Comparison of ENCODE assay signal across 8 cellular contexts in the genomic region with DNA sequence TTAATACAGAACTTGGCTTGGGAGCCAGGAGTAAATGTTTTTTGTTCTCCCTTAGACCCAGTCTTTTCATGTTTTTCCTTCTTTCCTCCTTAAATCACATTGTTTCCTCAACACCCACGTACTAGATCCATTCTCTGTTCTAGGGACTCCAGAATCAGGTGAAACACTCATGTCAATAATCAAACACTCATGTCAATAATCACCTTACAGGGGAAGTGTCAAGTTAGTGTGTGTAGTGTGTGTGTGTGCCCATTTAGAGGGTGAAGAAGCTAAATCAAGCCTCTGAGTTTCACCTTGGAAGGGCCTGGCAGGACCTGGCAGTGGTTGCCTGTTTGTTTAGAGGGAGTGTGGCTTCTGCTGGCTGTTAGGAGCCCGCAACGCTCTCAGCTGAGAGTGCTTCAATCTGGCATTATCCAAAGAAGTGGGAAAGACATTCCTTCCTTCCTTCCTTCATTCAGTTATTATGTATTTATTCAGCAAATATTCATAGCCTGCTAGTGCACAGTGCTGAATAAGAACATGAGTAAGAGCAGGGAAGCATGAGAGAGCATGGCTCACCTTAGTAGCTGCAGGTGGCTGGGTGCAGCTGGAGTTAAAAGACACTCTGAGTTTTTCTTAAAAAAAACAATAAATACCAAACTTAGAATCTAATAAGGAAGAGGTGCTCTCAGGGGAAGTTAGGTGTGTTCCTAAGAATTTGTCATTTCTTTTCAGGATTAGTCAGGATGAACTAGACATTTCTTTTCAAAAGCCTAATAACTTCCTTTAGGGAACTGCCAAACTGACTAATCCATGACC. TPM values are rescaled to one million over a fixed set of nuclear protein-coding genes. Genes with fewer than 3 reads are reported as not detected.
DNase-seq lines count a peak whose midpoint lies in the region; ATAC-seq, FAIRE-seq and TF ChIP-seq lines count a peak whose summit lies in the region.

No MANE protein-coding gene starts in this region.

- peak overlapping the region; percentile 67 for H2AFZ ChIP-seq in keratinocyte (ENCODE audit: control insufficient read depth, low read length)

- H3K4me1 ChIP-seq in HUES64 (ENCODE audit: insufficient read depth, low read length) (peaks cover 14% of the 10 kb centered on the region), keratinocyte (ENCODE audit: control insufficient read depth, extremely low read depth, insufficient read depth, low read length) (peaks cover 38% of the 10 kb centered on the region), stomach smooth muscle (ENCODE audit: control insufficient read depth, insufficient read depth, low read length) (peaks cover 32% of the 10 kb centered on the region)

- intact Hi-C loops in CD14-positive monocyte (cut with micrococcal nuclease) = loop anchor here (5.0 to 10.0 kb wide), 3 partner anchors 69 to 151 kb away; partner anchors contain the start of genes NFYB (in 2 of the 2) and TXNRD1 (in 1 of the 2)

- dilution Hi-C loops in keratinocyte (cut with MboI; ENCODE audit: extremely low pct_ligation_motif_present, low sequenced_read_pairs) = no loop called here

- peak; percentile 43 for FAIRE-seq in keratinocyte (lab: Jason Lieb, UNC)

- H3K9me3 Mint-ChIP-seq in CD14-positive monocyte = peaks cover 0 to 3% (median 0%) of the 10 kb centered on the region in 7 donors
- H3K9me3 Mint-ChIP-seq in activated T-helper 17 cell treated with anti-CD3 and anti-CD28 coated beads, Interleukin-2, amount 50 U/mL, for 72 hours = no peaks in the 10 kb centered on the region

- H3K27ac ChIP-seq in HUES64 (ENCODE audit: low read depth, low read length) (peak overlapping the region; percentile 96), keratinocyte (ENCODE audit: control insufficient read depth, insufficient read depth, low read length) (peak overlapping the region; percentile 96), stomach smooth muscle (ENCODE audit: low read length) (peak overlapping the region; percentile 92)

- DNase-seq in CD14-positive monocyte (ENCODE audit: low spot score) = no peak
- DNase-seq in keratinocyte (ENCODE audit: low read depth, low spot score) = peak; percentile 84
- DNase-seq in amygdala (lab: John Stamatoyannopoulos, UW) = no peak

- peaks cover 0 to 2% (median 0%) of the 10 kb centered on the region in 3 donors for H3K27me3 Mint-ChIP-seq in CD14-positive monocyte (ENCODE audit: low read depth in 3 of 3)
- peaks cover 2% of the 10 kb centered on the region for H3K27me3 Mint-ChIP-seq in activated T-helper 17 cell treated with anti-CD3 and anti-CD28 coated beads, Interleukin-2, amount 50 U/mL, for 72 hours

- H3K79me2 ChIP-seq in keratinocyte (ENCODE audit: control insufficient read depth, insufficient read depth, low read length) = peaks cover 40% of the 10 kb centered on the region

- no peaks in the 10 kb centered on the region for H3K27me3 ChIP-seq in HUES64 (ENCODE audit: insufficient read depth, low read length)
- H3K27me3 ChIP-seq in keratinocyte (ENCODE audit: control insufficient read depth, extremely low read depth, insufficient read depth, low read length) = no peaks in the 10 kb centered on the region
- no peaks in the 10 kb centered on the region for H3K27me3 ChIP-seq in stomach smooth muscle (ENCODE audit: control insufficient read depth in 1 of 2, insufficient read depth in 2 of 2, low read length in 2 of 2)

- peak overlapping the region; percentile 89 for H3K4me2 ChIP-seq in keratinocyte (ENCODE audit: control insufficient read depth, extremely low read depth, insufficient read depth, low read depth, low read length)

- H4K20me1 ChIP-seq in keratinocyte (ENCODE audit: control insufficient read depth, extremely low read depth, insufficient read depth, low read length) = peaks cover 12% of the 10 kb centered on the region

- peaks cover 34% of the 10 kb centered on the region for H3K4me1 Mint-ChIP-seq in CD14-positive monocyte
- H3K4me1 Mint-ChIP-seq in activated T-helper 17 cell treated with anti-CD3 and anti-CD28 coated beads, Interleukin-2, amount 50 U/mL, for 72 hours = peaks cover 13% of the 10 kb centered on the region

- 72% methylated on average over 2 of the region's 3 CpGs for WGBS in HUES64

- no peak for TF ChIP-seq CTCF in CD14-positive monocyte (IDR thresholded peaks at IDR 0.05)
- no peak for TF ChIP-seq CTCF in keratinocyte (optimal IDR thresholded peaks at IDR 0.05 in 1 of 3, IDR thresholded peaks at IDR 0.05 in 1 of 3, conservative IDR thresholded peaks at IDR 0.05 in 1 of 3; ENCODE audit: extremely low read depth in 1 of 3, insufficient read depth in 2 of 3, low read length in 3 of 3)

- H3K36me3 ChIP-seq in HUES64 (ENCODE audit: insufficient read depth, low read length) (peaks cover 9% of the 10 kb centered on the region), keratinocyte (ENCODE audit: control insufficient read depth in 2 of 2, extremely low read depth in 1 of 2, insufficient read depth in 2 of 2, low read length in 2 of 2) (peaks cover 0 to 13% of the 10 kb centered on the region in 2 experiments), stomach smooth muscle (ENCODE audit: control insufficient read depth in 2 of 2, insufficient read depth in 2 of 2, low read length in 2 of 2) (no peaks in the 10 kb centered on the region)

- ATAC-seq in activated T-helper 17 cell treated with anti-CD3 and anti-CD28 coated beads, Interleukin-2, amount 50 U/mL, for 72 hours (replicated peaks) = peak; percentile 30
- no peak for ATAC-seq in HG02759 (IDR thresholded peaks at IDR 0.05; ENCODE audit: unreplicated experiment)
- no peak for ATAC-seq in GM19467 (IDR thresholded peaks at IDR 0.05; ENCODE audit: unreplicated experiment)

- H3K36me3 Mint-ChIP-seq in CD14-positive monocyte = peaks cover 3 to 4% of the 10 kb centered on the region in 2 donors
- H3K36me3 Mint-ChIP-seq in activated T-helper 17 cell treated with anti-CD3 and anti-CD28 coated beads, Interleukin-2, amount 50 U/mL, for 72 hours (ENCODE audit: low read depth) = peaks cover 45% of the 10 kb centered on the region

- H3K9ac ChIP-seq in HUES64 (ENCODE audit: low read depth, low read length) (peak overlapping the region; percentile 93; the same call in 1 of the 2 replicates), keratinocyte (ENCODE audit: control insufficient read depth, extremely low read depth, insufficient read depth, low read length) (peak overlapping the region; percentile 100), stomach smooth muscle (ENCODE audit: low read length in 2 of 2) (peak overlapping the region; percentile 93 to 96)

- H3K4me3 ChIP-seq in HUES64 (ENCODE audit: low read length) = peak overlapping the region; percentile 80
- peak overlapping the region in 2 of 3 experiments; percentile 100 for H3K4me3 ChIP-seq in keratinocyte (ENCODE audit: control insufficient read depth in 2 of 3, extremely low read depth in 1 of 3, insufficient read depth in 2 of 3, low read depth in 1 of 3, low read length in 3 of 3)
- H3K4me3 ChIP-seq in stomach smooth muscle (ENCODE audit: low read length in 2 of 2) = peak overlapping the region in 1 of 2 donors; percentile 94

- peak overlapping the region; percentile 6 to 98 for H3K4me3 Mint-ChIP-seq in CD14-positive monocyte
- peak overlapping the region; percentile 94 for H3K4me3 Mint-ChIP-seq in activated T-helper 17 cell treated with anti-CD3 and anti-CD28 coated beads, Interleukin-2, amount 50 U/mL, for 72 hours

- no peaks in the 10 kb centered on the region for H3K9me3 ChIP-seq in HUES64 (ENCODE audit: insufficient read depth, low read depth, low read length)
- H3K9me3 ChIP-seq in keratinocyte (ENCODE audit: control insufficient read depth, low read depth, low read length) = no peaks in the 10 kb centered on the region
- H3K9me3 ChIP-seq in stomach smooth muscle (ENCODE audit: control insufficient read depth in 2 of 2, low read length in 2 of 2) = no peaks in the 10 kb centered on the region

- peak overlapping the region; percentile 99 to 100 (median 99) for H3K27ac Mint-ChIP-seq in CD14-positive monocyte
- peak overlapping the region; percentile 96 for H3K27ac Mint-ChIP-seq in activated T-helper 17 cell treated with anti-CD3 and anti-CD28 coated beads, Interleukin-2, amount 50 U/mL, for 72 hours

- H3K9me1 ChIP-seq in keratinocyte (ENCODE audit: control insufficient read depth, extremely low read depth, insufficient read depth, low read length) = no peaks in the 10 kb centered on the region

RNA-seq across cellular contexts. Expression of gene EID3, which starts 17.6 kb away (rescaled TPM):
- polyA plus RNA-seq in CD14-positive monocyte (1 to 10 TPM in 1 of 2 donors, under 1 TPM in 1; 0.64 to 1.0 TPM), keratinocyte (0.75 to 1.8 TPM (median 1.2 TPM) in 3 replicates)
- 0.30 TPM for polyA plus RNA-seq in HUES64 (2013, experiment 1 of 2)
- 0.19 TPM for polyA plus RNA-seq in HUES64 (2013, experiment 2 of 2)
- total RNA-seq in activated T-helper 17 cell treated with anti-CD3 and anti-CD28 coated beads, Interleukin-2, amount 50 U/mL, for 72 hours = 1 to 10 TPM; 3.0 to 7.3 TPM
- 2.0 TPM for polyA plus RNA-seq in keratinocyte (2011; ENCODE audit: low read depth)
- polyA plus RNA-seq in keratinocyte (2011; cell fraction: cytosol; rRNA removed) = 0.53 and 0.94 TPM in 2 replicates
- polyA plus RNA-seq in keratinocyte (2011; cell fraction: nucleus; rRNA removed) = 1.8 and 3.5 TPM in 2 replicates
- 0.63 and 1.3 TPM in 2 replicates for polyA plus RNA-seq in keratinocyte (2012; ENCODE audit: low replicate concordance)
- polyA minus RNA-seq in keratinocyte = 0.96 to 8.4 TPM (median 1.5 TPM) in 3 replicates
- not detected for polyA minus RNA-seq in keratinocyte (2011; cell fraction: cytosol; rRNA and poly(A)+ RNA removed)
- polyA minus RNA-seq in keratinocyte (2011; cell fraction: nucleus; rRNA and poly(A)+ RNA removed) = 5.7 and 11.3 TPM in 2 replicates
